1 cellular context compared by ENCODE assay signal in the genomic region with DNA sequence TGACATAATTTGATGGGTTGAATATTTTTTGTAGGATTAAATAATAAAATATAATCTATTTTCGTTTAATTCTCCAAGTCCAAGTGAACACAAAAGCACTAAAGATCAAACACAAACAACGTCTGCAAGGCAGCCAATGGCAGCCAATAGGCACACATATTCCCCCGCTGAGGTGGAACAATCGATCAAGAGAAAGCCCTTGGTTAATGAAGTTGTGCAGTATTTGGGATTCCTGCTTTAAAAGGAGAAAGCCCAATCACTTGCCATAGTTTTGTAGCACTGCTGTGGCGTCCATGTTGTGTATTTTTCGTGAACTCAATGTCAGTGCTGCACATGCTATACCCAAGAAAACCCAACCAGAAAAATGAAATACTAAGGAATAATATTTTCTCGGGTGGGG.
TF ChIP-seq lines count a peak whose summit lies in the region.

No MANE protein-coding gene starts in this region.

TF ChIP-seq in IMR-90, 13 proteins besides CTCF, POLR2A, EP300 and RAD21:
- no peak for TF ChIP-seq RFX5 (IDR thresholded peaks at IDR 0.05; ENCODE audit: low read depth, low read length)
- no peak for TF ChIP-seq NFE2L2 (IDR thresholded peaks at IDR 0.05; ENCODE audit: low read depth, low read length)
- TF ChIP-seq RCOR1 (IDR thresholded peaks at IDR 0.05; ENCODE audit: insufficient replicate concordance, low read length) = no peak
- no peak for TF ChIP-seq CHD1 (IDR thresholded peaks at IDR 0.05; ENCODE audit: low read depth, low read length)
- no peak for TF ChIP-seq FOS (IDR thresholded peaks at IDR 0.05; ENCODE audit: low read depth, low read length)
- TF ChIP-seq, protein P1, sequence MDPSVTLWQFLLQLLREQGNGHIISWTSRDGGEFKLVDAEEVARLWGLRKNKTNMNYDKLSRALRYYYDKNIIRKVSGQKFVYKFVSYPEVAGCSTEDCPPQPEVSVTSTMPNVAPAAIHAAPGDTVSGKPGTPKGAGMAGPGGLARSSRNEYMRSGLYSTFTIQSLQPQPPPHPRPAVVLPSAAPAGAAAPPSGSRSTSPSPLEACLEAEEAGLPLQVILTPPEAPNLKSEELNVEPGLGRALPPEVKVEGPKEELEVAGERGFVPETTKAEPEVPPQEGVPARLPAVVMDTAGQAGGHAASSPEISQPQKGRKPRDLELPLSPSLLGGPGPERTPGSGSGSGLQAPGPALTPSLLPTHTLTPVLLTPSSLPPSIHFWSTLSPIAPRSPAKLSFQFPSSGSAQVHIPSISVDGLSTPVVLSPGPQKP (IDR thresholded peaks at IDR 0.05; ENCODE audit: borderline replicate concordance, low read depth, low read length) = no peak
- no peak for TF ChIP-seq BHLHE40 (IDR thresholded peaks at IDR 0.05; ENCODE audit: low read depth, low read length)
- no peak for TF ChIP-seq MAFK (IDR thresholded peaks at IDR 0.05; ENCODE audit: low read depth, low read length)
- no peak for TF ChIP-seq SMC3 (IDR thresholded peaks at IDR 0.05; ENCODE audit: low read depth, low read length)
- TF ChIP-seq, protein P2, sequence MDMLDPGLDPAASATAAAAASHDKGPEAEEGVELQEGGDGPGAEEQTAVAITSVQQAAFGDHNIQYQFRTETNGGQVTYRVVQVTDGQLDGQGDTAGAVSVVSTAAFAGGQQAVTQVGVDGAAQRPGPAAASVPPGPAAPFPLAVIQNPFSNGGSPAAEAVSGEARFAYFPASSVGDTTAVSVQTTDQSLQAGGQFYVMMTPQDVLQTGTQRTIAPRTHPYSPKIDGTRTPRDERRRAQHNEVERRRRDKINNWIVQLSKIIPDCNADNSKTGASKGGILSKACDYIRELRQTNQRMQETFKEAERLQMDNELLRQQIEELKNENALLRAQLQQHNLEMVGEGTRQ (IDR thresholded peaks at IDR 0.05; ENCODE audit: low read depth, low read length) = no peak
- no peak for TF ChIP-seq CEBPB (IDR thresholded peaks at IDR 0.05; ENCODE audit: low read depth, low read length)
